22 cellular contexts compared by ENCODE assay signal in the genomic region with DNA sequence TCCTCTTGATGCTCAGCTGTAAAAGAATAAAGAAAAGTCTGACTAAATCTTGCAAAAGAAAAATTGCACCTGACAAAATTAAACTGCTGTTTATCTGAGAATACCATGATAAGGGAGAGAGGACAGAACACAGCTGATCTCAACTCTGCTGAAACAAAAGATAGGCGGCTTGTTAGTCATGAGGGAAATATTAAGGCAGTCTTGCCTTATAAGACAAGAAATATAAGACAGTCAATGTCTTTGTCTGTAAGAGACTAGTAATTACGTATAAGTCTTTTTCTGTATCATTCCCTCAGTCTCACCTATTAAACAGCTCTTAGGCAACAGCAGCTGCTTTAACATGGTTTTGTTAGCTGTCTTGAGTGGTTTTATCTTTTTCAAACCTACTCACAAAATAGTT.
"Had no signal": no experiment of that assay in that cellular context is flagged by ENCODE, and none has a peak within 500 bp of the region (broad histone marks: within the 10 kb centered on the region; RNA-seq: fewer than 3 reads in every experiment).

No MANE protein-coding gene starts in this region.

- H3K4me3 ChIP-seq: coronary artery, gastrocnemius medialis, lung, sigmoid colon, skin epidermis, testis, tibial nerve, upper lobe of right lung, vagina had no signal

- H3K36me3 ChIP-seq: gastrocnemius medialis, sigmoid colon, tibial nerve, upper lobe of right lung, vagina had no signal

- H3K27ac ChIP-seq: coronary artery, gastrocnemius medialis, sigmoid colon, skin epidermis, testis, tibial nerve, upper lobe of right lung, vagina had no signal

- H3K27me3 Mint-ChIP-seq: naive B cell; stimulated activated naive CD8-positive, alpha-beta T cell treated with anti-CD3 and anti-CD28 coated beads, Interleukin-15, amount 100 ng/mL, for 72 hours had no signal

- ATAC-seq: gastrocnemius medialis; left colon; left ventricle myocardium superior; stimulated activated naive B cell treated with anti-CD40 and anti-IgM and Interleukin-4, amounts not matched to agents 10 μg/mL and 1 μg/mL and 100 μg/mL, for 72 hours; stimulated activated naive CD8-positive, alpha-beta T cell treated with anti-CD3 and anti-CD28 coated beads, Interleukin-15, amount 100 ng/mL, for 72 hours; upper lobe of right lung had no signal

- FAIRE-seq: endothelial cell of umbilical vein had no signal

- DNase-seq: effector CD4-positive, alpha-beta T cell; endodermal cell; erythroblast; gastrocnemius medialis; left colon; left ventricle myocardium superior; mesenchymal stem cell; naive B cell; sigmoid colon; stimulated activated CD4-positive, alpha-beta T cell treated with anti-CD3 and anti-CD28 coated beads, Interleukin-2, amount 100 ng/mL, for 24 hours; stimulated activated CD4-positive, alpha-beta T cell treated with anti-CD3 and anti-CD28 coated beads, Interleukin-4, amount 100 ng/mL, for 4 hours; stimulated activated naive B cell treated with anti-CD40 and anti-IgM and Interleukin-4, amounts not matched to agents 10 μg/mL and 1 μg/mL and 100 μg/mL, for 72 hours; stimulated activated naive CD8-positive, alpha-beta T cell treated with anti-CD3 and anti-CD28 coated beads, Interleukin-15, amount 100 ng/mL, for 72 hours; testis; upper lobe of right lung had no signal

- H3K36me3 Mint-ChIP-seq: naive B cell; stimulated activated naive B cell treated with anti-CD40 and anti-IgM and Interleukin-4, amounts not matched to agents 10 μg/mL and 1 μg/mL and 100 μg/mL, for 72 hours had no signal

- H3K4me1 Mint-ChIP-seq: endodermal cell; naive B cell; stimulated activated naive B cell treated with anti-CD40 and anti-IgM and Interleukin-4, amounts not matched to agents 10 μg/mL and 1 μg/mL and 100 μg/mL, for 72 hours; stimulated activated naive CD8-positive, alpha-beta T cell treated with anti-CD3 and anti-CD28 coated beads, Interleukin-15, amount 100 ng/mL, for 72 hours had no signal

- H3K27me3 ChIP-seq: gastrocnemius medialis, sigmoid colon, testis, tibial nerve, upper lobe of right lung, vagina had no signal

- H3K27ac Mint-ChIP-seq: endodermal cell; naive B cell; stimulated activated naive B cell treated with anti-CD40 and anti-IgM and Interleukin-4, amounts not matched to agents 10 μg/mL and 1 μg/mL and 100 μg/mL, for 72 hours had no signal

- H3K9me3 ChIP-seq: gastrocnemius medialis, sigmoid colon, testis, tibial nerve, upper lobe of right lung, vagina had no signal

- H3K4me3 Mint-ChIP-seq: endodermal cell; naive B cell; nephron; stimulated activated naive B cell treated with anti-CD40 and anti-IgM and Interleukin-4, amounts not matched to agents 10 μg/mL and 1 μg/mL and 100 μg/mL, for 72 hours; stimulated activated naive CD8-positive, alpha-beta T cell treated with anti-CD3 and anti-CD28 coated beads, Interleukin-15, amount 100 ng/mL, for 72 hours had no signal

- H3K9me3 Mint-ChIP-seq: endodermal cell; naive B cell; nephron; stimulated activated naive B cell treated with anti-CD40 and anti-IgM and Interleukin-4, amounts not matched to agents 10 μg/mL and 1 μg/mL and 100 μg/mL, for 72 hours had no signal

- H3K4me1 ChIP-seq: gastrocnemius medialis, sigmoid colon, testis, tibial nerve, upper lobe of right lung, vagina had no signal
